Comparison of ENCODE assay signal across 18 cellular contexts in the genomic region with DNA sequence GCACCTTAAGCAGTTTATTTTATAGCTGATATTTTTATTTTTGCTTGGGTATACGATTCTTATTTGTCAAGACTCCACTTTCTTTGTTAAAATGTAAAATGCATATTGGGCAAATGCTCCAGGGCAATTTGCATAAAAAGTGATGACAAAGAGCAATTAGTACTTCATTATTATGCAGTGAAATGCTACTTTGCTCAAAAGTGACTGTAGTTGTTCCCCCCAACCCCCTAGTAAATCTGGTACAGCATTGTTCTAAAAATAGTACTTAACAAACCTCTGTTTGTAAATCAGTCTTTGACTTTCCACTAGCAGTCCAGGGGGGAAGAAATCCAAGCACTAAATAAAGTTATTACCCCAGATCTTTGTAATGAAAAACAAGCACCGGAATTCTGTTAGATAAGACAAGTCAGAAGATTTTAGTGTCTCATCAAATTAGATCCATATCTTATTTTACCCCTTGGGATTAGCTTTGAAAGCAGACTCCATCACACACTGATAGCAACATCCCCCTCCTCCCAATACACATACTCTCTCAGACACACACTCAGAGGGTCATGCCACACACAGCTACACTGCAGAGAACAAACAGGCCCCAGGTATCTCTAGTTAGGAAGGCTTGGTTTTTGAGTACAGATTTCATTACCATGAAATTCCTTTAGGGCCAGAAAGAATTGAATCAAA. TPM values are rescaled to one million over a fixed set of nuclear protein-coding genes. Genes with fewer than 3 reads are reported as not detected.
DNase-seq lines count a peak whose midpoint lies in the region; ATAC-seq and TF ChIP-seq lines count a peak whose summit lies in the region.
"Had no signal": no experiment of that assay in that cellular context is flagged by ENCODE, and none has a peak within 500 bp of the region (broad histone marks: within the 10 kb centered on the region; RNA-seq: fewer than 3 reads in every experiment).

No MANE protein-coding gene starts in this region.

- DNase-seq in stimulated activated naive CD8-positive, alpha-beta T cell treated with anti-CD3 and anti-CD28 coated beads, Interleukin-15, amount 100 ng/mL, for 72 hours: no peak
- DNase-seq in iPS DF 19.7 (ENCODE audit: low read depth, low spot score) (peak; percentile 15), C1 segment of cervical spinal cord (lab: John Stamatoyannopoulos, UW) (no peak), NCI-H524 (lab: John Stamatoyannopoulos, UW) (no peak), hepatocyte (ENCODE audit: low spot score) (no peak)
- DNase-seq: DMS 273 treated with DMSO at 0.1 percent for 48 hours, EL, KBM-7, MV-4-11, NCI-H1417, NCI-H187 treated with DMSO at 0.1 percent for 48 hours, NCI-H2171 treated with DMSO at 0.1 percent for 48 hours, NCI-H774, RPMI8226 had no signal

- H3K27me3 Mint-ChIP-seq in stimulated activated naive CD8-positive, alpha-beta T cell treated with anti-CD3 and anti-CD28 coated beads, Interleukin-15, Interleukin-2, amounts not matched to agents 100 ng/mL and 50 ng/mL, for 24 hours: no peaks in the 10 kb centered on the region
- no peaks in the 10 kb centered on the region for H3K27me3 Mint-ChIP-seq in stimulated activated naive CD8-positive, alpha-beta T cell treated with anti-CD3 and anti-CD28 coated beads, Interleukin-15, amount 100 ng/mL, for 72 hours

- no peaks in the 10 kb centered on the region for H4K20me1 ChIP-seq in hepatocyte (ENCODE audit: insufficient read depth, poor library complexity, severe bottlenecking)

- 56% methylated on average over 2 of the region's 2 CpGs for WGBS in hepatocyte (ENCODE audit: low lambda C conversion rate, missing lambda C conversion rate)

- no peak overlapping the region for H2AFZ ChIP-seq in hepatocyte

- no peak overlapping the region for H3K27ac ChIP-seq in hepatocyte
- H3K27ac ChIP-seq: C4-2B had no signal

- H3K4me1 ChIP-seq in hepatocyte (ENCODE audit: insufficient read depth): no peaks in the 10 kb centered on the region

- no peak overlapping the region for H3K4me3 Mint-ChIP-seq in stimulated activated naive CD8-positive, alpha-beta T cell treated with anti-CD3 and anti-CD28 coated beads, Interleukin-15, Interleukin-2, amounts not matched to agents 100 ng/mL and 50 ng/mL, for 24 hours
- H3K4me3 Mint-ChIP-seq in stimulated activated naive CD8-positive, alpha-beta T cell treated with anti-CD3 and anti-CD28 coated beads, Interleukin-15, amount 100 ng/mL, for 72 hours: no peak overlapping the region

- H3K4me3 ChIP-seq in hepatocyte: no peak overlapping the region

- H3K9me3 Mint-ChIP-seq in stimulated activated naive CD8-positive, alpha-beta T cell treated with anti-CD3 and anti-CD28 coated beads, Interleukin-15, Interleukin-2, amounts not matched to agents 100 ng/mL and 50 ng/mL, for 24 hours: peaks cover 8% of the 10 kb centered on the region
- peaks cover 15 to 21% of the 10 kb centered on the region in 2 donors for H3K9me3 Mint-ChIP-seq in stimulated activated naive CD8-positive, alpha-beta T cell treated with anti-CD3 and anti-CD28 coated beads, Interleukin-15, amount 100 ng/mL, for 72 hours

- no peak for TF ChIP-seq CTCF in hepatocyte (IDR thresholded peaks at IDR 0.05; ENCODE audit: poor library complexity)

- H3K9me2 ChIP-seq in hepatocyte (replicated peaks; ENCODE audit: insufficient read depth): no peaks in the 10 kb centered on the region

- H3K36me3 Mint-ChIP-seq in stimulated activated naive CD8-positive, alpha-beta T cell treated with anti-CD3 and anti-CD28 coated beads, Interleukin-15, Interleukin-2, amounts not matched to agents 100 ng/mL and 50 ng/mL, for 24 hours (ENCODE audit: low read depth): peaks cover 8% of the 10 kb centered on the region

- no peak overlapping the region for H3K4me2 ChIP-seq in hepatocyte

- no peaks in the 10 kb centered on the region for H3K36me3 ChIP-seq in hepatocyte (replicated peaks; ENCODE audit: insufficient read depth, low read depth)

- ATAC-seq in stimulated activated naive CD8-positive, alpha-beta T cell treated with anti-CD3 and anti-CD28 coated beads, Interleukin-15, amount 100 ng/mL, for 72 hours: no peak
- ATAC-seq in SK-N-SH treated with all-trans-retinoic acid at 6 μM for 48 hours (no peak), HG03139 (IDR thresholded peaks at IDR 0.05; ENCODE audit: unreplicated experiment) (no peak)

- no peaks in the 10 kb centered on the region for H3K27me3 ChIP-seq in hepatocyte

- no peaks in the 10 kb centered on the region for H3K9me3 ChIP-seq in hepatocyte (ENCODE audit: low read depth)

- no peaks in the 10 kb centered on the region for H3K79me2 ChIP-seq in hepatocyte

- peak overlapping the region; percentile 23 for H3K27ac Mint-ChIP-seq in stimulated activated naive CD8-positive, alpha-beta T cell treated with anti-CD3 and anti-CD28 coated beads, Interleukin-15, Interleukin-2, amounts not matched to agents 100 ng/mL and 50 ng/mL, for 24 hours
- H3K27ac Mint-ChIP-seq in stimulated activated naive CD8-positive, alpha-beta T cell treated with anti-CD3 and anti-CD28 coated beads, Interleukin-15, amount 100 ng/mL, for 72 hours: no peak overlapping the region

- H3K4me1 Mint-ChIP-seq in stimulated activated naive CD8-positive, alpha-beta T cell treated with anti-CD3 and anti-CD28 coated beads, Interleukin-15, Interleukin-2, amounts not matched to agents 100 ng/mL and 50 ng/mL, for 24 hours (ENCODE audit: low read depth): peaks cover 42% of the 10 kb centered on the region
- peaks cover 34% of the 10 kb centered on the region for H3K4me1 Mint-ChIP-seq in stimulated activated naive CD8-positive, alpha-beta T cell treated with anti-CD3 and anti-CD28 coated beads, Interleukin-15, amount 100 ng/mL, for 72 hours

TF ChIP-seq in SK-N-SH treated with all-trans-retinoic acid at 6 μM for 48 hours, 23 proteins besides CTCF, POLR2A, EP300 and RAD21:
- TF ChIP-seq ZFP30 (CRISPR knock-in tag; IDR thresholded peaks at IDR 0.05): no peak
- peak; percentile 51 for TF ChIP-seq ISL1 (CRISPR knock-in tag; IDR thresholded peaks at IDR 0.05)
- TF ChIP-seq, protein P1, sequence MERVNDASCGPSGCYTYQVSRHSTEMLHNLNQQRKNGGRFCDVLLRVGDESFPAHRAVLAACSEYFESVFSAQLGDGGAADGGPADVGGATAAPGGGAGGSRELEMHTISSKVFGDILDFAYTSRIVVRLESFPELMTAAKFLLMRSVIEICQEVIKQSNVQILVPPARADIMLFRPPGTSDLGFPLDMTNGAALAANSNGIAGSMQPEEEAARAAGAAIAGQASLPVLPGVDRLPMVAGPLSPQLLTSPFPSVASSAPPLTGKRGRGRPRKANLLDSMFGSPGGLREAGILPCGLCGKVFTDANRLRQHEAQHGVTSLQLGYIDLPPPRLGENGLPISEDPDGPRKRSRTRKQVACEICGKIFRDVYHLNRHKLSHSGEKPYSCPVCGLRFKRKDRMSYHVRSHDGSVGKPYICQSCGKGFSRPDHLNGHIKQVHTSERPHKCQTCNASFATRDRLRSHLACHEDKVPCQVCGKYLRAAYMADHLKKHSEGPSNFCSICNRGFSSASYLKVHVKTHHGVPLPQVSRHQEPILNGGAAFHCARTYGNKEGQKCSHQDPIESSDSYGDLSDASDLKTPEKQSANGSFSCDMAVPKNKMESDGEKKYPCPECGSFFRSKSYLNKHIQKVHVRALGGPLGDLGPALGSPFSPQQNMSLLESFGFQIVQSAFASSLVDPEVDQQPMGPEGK (CRISPR knock-in tag; IDR thresholded peaks at IDR 0.05; ENCODE audit: borderline replicate concordance): no peak

RNA-seq across cellular contexts. Expression of a gene that starts 32.9 kb away (rescaled TPM):
- total RNA-seq in hepatocyte: 2.3 and 7.1 TPM in 2 replicates
- 2.6 and 3.5 TPM in 2 replicates for polyA plus RNA-seq in hepatocyte
